ENCODE assay signal across 12 cellular contexts in genomic region chr7:102546353-102546752, GRCh38. TPM values are rescaled to one million over a fixed set of nuclear protein-coding genes. Genes with fewer than 3 reads are reported as not detected.
DNase-seq lines count a peak whose midpoint lies in the region; ATAC-seq and TF ChIP-seq lines count a peak whose summit lies in the region.
"Not testable (repeated sequence)": the region's sequence is repeated elsewhere in the genome, so short reads cannot be mapped to it uniquely, and the experiment has no call there.
"Had no signal": no experiment of that assay in that cellular context is flagged by ENCODE, and none has a peak within 500 bp of the region (broad histone marks: within the 10 kb centered on the region; RNA-seq: fewer than 3 reads in every experiment).

No MANE protein-coding gene starts in this region.

- not testable (repeated sequence) for TF ChIP-seq CTCF in IMR-90 (conservative IDR thresholded peaks at IDR 0.05; ENCODE audit: low read depth, low read length)

- not testable (repeated sequence) for H3K27ac Mint-ChIP-seq in activated naive CD4-positive, alpha-beta T cell treated with anti-CD3 and anti-CD28 coated beads, Interleukin-2, amount 50 U/mL, for 72 hours; stimulated activated memory B cell treated with anti-CD40 and anti-IgM and Interleukin-4, amounts not matched to agents 10 μg/mL and 1 μg/mL and 100 μg/mL, for 72 hours

- not testable (repeated sequence) for H3K4me2 ChIP-seq in IMR-90 (ENCODE audit: low read depth, low read length)

- H3K27me3 Mint-ChIP-seq in stimulated activated memory B cell treated with anti-CD40 and anti-IgM and Interleukin-4, amounts not matched to agents 10 μg/mL and 1 μg/mL and 100 μg/mL, for 72 hours, result not testable (repeated sequence)

- not testable (repeated sequence) for DNase-seq in IMR-90; activated naive CD4-positive, alpha-beta T cell treated with anti-CD3 and anti-CD28 coated beads, Interleukin-2, amount 50 U/mL, for 72 hours (ENCODE audit: low spot score in 2 of 2)

- H2BK20ac ChIP-seq in IMR-90 (ENCODE audit: low read depth, low read length), result not testable (repeated sequence)

- H2BK5ac ChIP-seq in IMR-90 (ENCODE audit: low read depth, low read length, poor library complexity, severe bottlenecking), result not testable (repeated sequence)

- ATAC-seq in GM18861 (IDR thresholded peaks at IDR 0.05; ENCODE audit: unreplicated experiment) (peak; percentile 75), GM19463 (IDR thresholded peaks at IDR 0.05; ENCODE audit: unreplicated experiment) (peak; percentile 89), GM21786 (IDR thresholded peaks at IDR 0.05; ENCODE audit: unreplicated experiment) (peak; percentile 89), HG02885 (IDR thresholded peaks at IDR 0.05; ENCODE audit: poor library complexity, unreplicated experiment) (peak; percentile 86), HG03159 (IDR thresholded peaks at IDR 0.05; ENCODE audit: unreplicated experiment) (peak; percentile 88), IMR-90 (ENCODE audit: low read depth) (peak; percentile 78)
- ATAC-seq in activated naive CD4-positive, alpha-beta T cell treated with anti-CD3 and anti-CD28 coated beads, Interleukin-2, amount 50 U/mL, for 72 hours, result peak; percentile 59 to 63
- peak; percentile 90 for ATAC-seq in stimulated activated memory B cell treated with anti-CD40 and anti-IgM and Interleukin-4, amounts not matched to agents 10 μg/mL and 1 μg/mL and 100 μg/mL, for 72 hours

- H3K4me3 Mint-ChIP-seq in stimulated activated memory B cell treated with anti-CD40 and anti-IgM and Interleukin-4, amounts not matched to agents 10 μg/mL and 1 μg/mL and 100 μg/mL, for 72 hours, result not testable (repeated sequence)

- H3K4ac ChIP-seq in IMR-90 (ENCODE audit: low read depth, low read length), result not testable (repeated sequence)

- not testable (repeated sequence) for H3K27ac ChIP-seq in IMR-90 (ENCODE audit: insufficient read depth, low read length)

- H3K4me1 Mint-ChIP-seq in stimulated activated memory B cell treated with anti-CD40 and anti-IgM and Interleukin-4, amounts not matched to agents 10 μg/mL and 1 μg/mL and 100 μg/mL, for 72 hours, result not testable (repeated sequence)

- H3K9me1 ChIP-seq in IMR-90 (ENCODE audit: insufficient read depth, low read length), result not testable (repeated sequence)

- H4K8ac ChIP-seq in IMR-90 (ENCODE audit: low read depth in 2 of 2, low read length in 2 of 2), result not testable (repeated sequence)

- H3K4me1 ChIP-seq in IMR-90 (ENCODE audit: control insufficient read depth, insufficient read depth, low read length), result not testable (repeated sequence)

- CTCF ChIA-PET in IMR-90 (lab: Yijun Ruan, JAX), result not testable (repeated sequence)

- H3K9ac ChIP-seq in IMR-90 (ENCODE audit: low read depth, low read length), result not testable (repeated sequence)

- H3K56ac ChIP-seq in IMR-90 (ENCODE audit: extremely low read depth, insufficient read depth, low read length), result not testable (repeated sequence)

- not testable (repeated sequence) for H2BK120ac ChIP-seq in IMR-90 (ENCODE audit: low read depth, low read length)

- not testable (repeated sequence) for H2BK15ac ChIP-seq in IMR-90 (ENCODE audit: low read depth, low read length)

- H4K91ac ChIP-seq in IMR-90 (ENCODE audit: insufficient read depth, low read depth, low read length), result not testable (repeated sequence)

- H2AFZ ChIP-seq in IMR-90 (replicated peaks; ENCODE audit: low read length, poor library complexity), result not testable (repeated sequence)

- H3K4me3 ChIP-seq in IMR-90 (ENCODE audit: insufficient read depth, low read depth, low read length), result not testable (repeated sequence)

- not testable (repeated sequence) for H3K14ac ChIP-seq in IMR-90 (replicated peaks; ENCODE audit: low read depth, low read length)

- TF ChIP-seq POLR2A in IMR-90 (IDR thresholded peaks at IDR 0.05; ENCODE audit: low read depth, low read length), result not testable (repeated sequence)

- H4K5ac ChIP-seq in IMR-90 (ENCODE audit: low read depth, low read length), result not testable (repeated sequence)

- not testable (repeated sequence) for H3K79me1 ChIP-seq in IMR-90 (ENCODE audit: low read depth in 1 of 2, low read length in 2 of 2)

- H3K9me3 Mint-ChIP-seq in activated naive CD4-positive, alpha-beta T cell treated with anti-CD3 and anti-CD28 coated beads, Interleukin-2, amount 50 U/mL, for 72 hours; stimulated activated memory B cell treated with anti-CD40 and anti-IgM and Interleukin-4, amounts not matched to agents 10 μg/mL and 1 μg/mL and 100 μg/mL, for 72 hours: not testable (repeated sequence)

- dilution Hi-C loops in IMR-90 (cut with HindIII; ENCODE audit: low sequenced_read_pairs, unreplicated experiment), result not testable (repeated sequence)

- intact Hi-C loops in IMR-90 (cut with micrococcal nuclease), result not testable (repeated sequence)

- TF ChIP-seq RAD21 in IMR-90 (IDR thresholded peaks at IDR 0.05; ENCODE audit: low read length), result not testable (repeated sequence)

- no CpG with 5 or more reads among the region's 6 CpGs for WGBS in IMR-90 (ENCODE audit: extremely low coverage in 2 of 2, insufficient read length in 1 of 2), 2 experiments

- H3K27me3 ChIP-seq in IMR-90 (ENCODE audit: control insufficient read depth, insufficient read depth, low read length), result not testable (repeated sequence)

- POLR2A ChIA-PET in IMR-90 (lab: Charles Lee; ENCODE audit: unreplicated experiment), result not testable (repeated sequence)

- not testable (repeated sequence) for BruUV-seq in IMR-90 (replicated peaks; lab: Mats Ljungman, UMichigan)

- not testable (repeated sequence) for H2AK9ac ChIP-seq in IMR-90 (replicated peaks; ENCODE audit: low read depth, low read length, poor library complexity)

- H4K20me1 ChIP-seq in IMR-90 (ENCODE audit: insufficient read depth, low read length), result not testable (repeated sequence)

- in situ Hi-C loops in IMR-90 (cut with MboI; ENCODE audit: low sequenced_read_pairs), result not testable (repeated sequence)

- H3K36me3 Mint-ChIP-seq in activated naive CD4-positive, alpha-beta T cell treated with anti-CD3 and anti-CD28 coated beads, Interleukin-2, amount 50 U/mL, for 72 hours; stimulated activated memory B cell treated with anti-CD40 and anti-IgM and Interleukin-4, amounts not matched to agents 10 μg/mL and 1 μg/mL and 100 μg/mL, for 72 hours: not testable (repeated sequence)

- H3K18ac ChIP-seq in IMR-90 (ENCODE audit: low read depth, low read length), result not testable (repeated sequence)

- not testable (repeated sequence) for H3K36me3 ChIP-seq in IMR-90 (ENCODE audit: control insufficient read depth, insufficient read depth, low read length)

- not testable (repeated sequence) for H3K9me3 ChIP-seq in IMR-90 (ENCODE audit: control insufficient read depth, insufficient read depth, low read length)

- H3K23ac ChIP-seq in IMR-90 (ENCODE audit: low read depth, low read length), result not testable (repeated sequence)

- H2AK5ac ChIP-seq in IMR-90 (ENCODE audit: low read depth, low read length), result not testable (repeated sequence)

RNA-seq across cellular contexts. Expression of gene UPK3BL2, which starts 2.9 kb away (rescaled TPM):
- total RNA-seq in IMR-90 (2012; rRNA removed), result 0.18 and 0.56 TPM in 2 replicates
- 4.6 and 5.7 TPM in 2 replicates for polyA plus RNA-seq in IMR-90 (2012; rRNA removed)
- 0.54 and 0.77 TPM in 2 replicates for polyA plus RNA-seq in IMR-90 (2012; cell fraction: cytosol; rRNA removed)
- 53.7 and 205 TPM in 2 replicates for polyA plus RNA-seq in IMR-90 (2012; cell fraction: nucleus; rRNA removed; ENCODE audit: low replicate concordance)
- 10 to 100 TPM; 23.3 to 26.0 TPM for total RNA-seq in activated naive CD4-positive, alpha-beta T cell treated with anti-CD3 and anti-CD28 coated beads, Interleukin-2, amount 50 U/mL, for 72 hours

RNA-seq across cellular contexts. Expression of gene SPDYE2, which starts 4.7 kb away (rescaled TPM):
- not detected in 2 replicates for total RNA-seq in IMR-90 (2012; rRNA removed)
- polyA plus RNA-seq in IMR-90 (2012; rRNA removed), result not detected in 2 replicates
- polyA plus RNA-seq in IMR-90 (2012; cell fraction: cytosol; rRNA removed), result not detected in 2 replicates
- not detected in 2 replicates for polyA plus RNA-seq in IMR-90 (2012; cell fraction: nucleus; rRNA removed; ENCODE audit: low replicate concordance)
- total RNA-seq in activated naive CD4-positive, alpha-beta T cell treated with anti-CD3 and anti-CD28 coated beads, Interleukin-2, amount 50 U/mL, for 72 hours, result not detected
- total RNA-seq: activated T-helper 1 cell treated with anti-CD3 and anti-CD28 coated beads, Interleukin-12 subunit alpha, Interleukin-12 subunit beta, Interleukin-2, Interleukin-4 antibody, amounts not matched to agents 30 ng/mL and 10 ng/mL and 1 ng/mL, durations not matched to agents 14 hours and 24 hours and 36 hours; colonic mucosa; PC-9; SK-MEL-5 had no signal

RNA-seq across cellular contexts. Expression of gene POLR2J3, which starts 26.0 kb away (rescaled TPM):
- 13.1 and 14.2 TPM in 2 replicates for total RNA-seq in IMR-90 (2012; rRNA removed)
- 9.3 and 14.7 TPM in 2 replicates for polyA plus RNA-seq in IMR-90 (2012; rRNA removed)
- polyA plus RNA-seq in IMR-90 (2012; cell fraction: cytosol; rRNA removed), result 6.0 and 19.9 TPM in 2 replicates
- 112 and 241 TPM in 2 replicates for polyA plus RNA-seq in IMR-90 (2012; cell fraction: nucleus; rRNA removed; ENCODE audit: low replicate concordance)
- 10 to 100 TPM; 68.5 to 69.1 TPM for total RNA-seq in activated naive CD4-positive, alpha-beta T cell treated with anti-CD3 and anti-CD28 coated beads, Interleukin-2, amount 50 U/mL, for 72 hours

RNA-seq across cellular contexts. Expression of gene RASA4B, which starts 28.8 kb away (rescaled TPM):
- total RNA-seq in IMR-90 (2012; rRNA removed), result 1.8 and 3.3 TPM in 2 replicates
- 7.7 and 9.3 TPM in 2 replicates for polyA plus RNA-seq in IMR-90 (2012; rRNA removed)
- polyA plus RNA-seq in IMR-90 (2012; cell fraction: cytosol; rRNA removed), result 11.3 and 14.3 TPM in 2 replicates
- polyA plus RNA-seq in IMR-90 (2012; cell fraction: nucleus; rRNA removed; ENCODE audit: low replicate concordance), result 35.9 and 76.5 TPM in 2 replicates
- total RNA-seq in activated naive CD4-positive, alpha-beta T cell treated with anti-CD3 and anti-CD28 coated beads, Interleukin-2, amount 50 U/mL, for 72 hours, result 10 to 100 TPM; 21.8 to 23.9 TPM

Comparison
In these comparisons a context has a peak if more than half of its experiments do, and no peak if none do; other contexts are left out.
1. RNA of gene UPK3BL2, which starts 2.9 kb away (total RNA-seq): 23.3 to 26.0 TPM in activated naive CD4-positive, alpha-beta T cell treated with anti-CD3 and anti-CD28 coated beads, Interleukin-2, amount 50 U/mL, for 72 hours; 0.18 to 0.56 TPM in IMR-90; every median in the first group is over 10 times any median in the second.
2. Peak in every context shown above with its lines, with median percentiles within 50 percentile points of each other: ATAC-seq.